In the genomic region with DNA sequence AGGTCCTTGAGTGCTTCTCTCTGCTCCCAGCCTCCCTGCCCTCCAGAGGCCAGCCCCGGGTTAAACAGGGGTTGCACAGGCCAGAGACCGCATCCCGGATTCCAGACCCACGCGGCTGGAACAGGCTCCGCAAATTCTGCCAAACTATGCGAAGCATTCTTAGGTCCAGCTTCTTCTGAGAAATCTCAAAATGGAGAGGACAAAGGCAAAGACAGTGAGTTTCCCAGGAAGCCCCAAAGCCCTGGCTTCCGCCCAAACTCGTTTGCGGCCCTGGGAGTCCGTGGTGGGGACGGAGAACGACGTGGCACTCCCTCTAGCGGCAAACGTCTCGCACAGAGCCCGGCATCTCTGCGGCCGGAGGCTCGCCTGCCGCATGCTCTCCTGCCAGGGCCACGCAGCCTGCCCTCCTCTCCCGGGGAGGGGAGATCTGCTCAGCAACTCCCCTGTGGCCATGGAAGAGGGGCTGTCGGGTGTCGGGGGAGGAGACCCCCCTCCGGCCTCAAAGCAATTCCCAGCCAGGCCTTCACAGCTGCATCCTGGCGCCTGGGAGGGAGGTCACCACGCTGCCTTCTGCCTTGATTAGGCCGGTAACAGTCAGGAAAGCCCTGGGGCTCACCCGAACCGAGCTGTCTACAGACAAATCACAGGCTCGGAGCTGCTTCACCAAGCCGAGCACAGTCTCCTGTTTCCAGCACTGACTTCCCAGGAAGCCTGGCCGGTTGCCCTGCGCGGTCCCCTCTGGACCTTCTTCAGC, we compare ENCODE assay signal across 8 cellular contexts. TPM values are rescaled to one million over a fixed set of nuclear protein-coding genes. Genes with fewer than 3 reads are reported as not detected.
A peak's percentile ranks its signal among the peaks of the same experiment; 100 is the strongest.
DNase-seq lines count a peak whose midpoint lies in the region; ATAC-seq and TF ChIP-seq lines count a peak whose summit lies in the region.

No MANE protein-coding gene starts in this region.

- no peak overlapping the region for H3K4me3 ChIP-seq in CD4-positive, CD25-positive, alpha-beta regulatory T cell (ENCODE audit: low read depth, low read length)
- H3K4me3 ChIP-seq in OCI-LY7 (ENCODE audit: low read depth, low read length, poor library complexity, severe bottlenecking) (no peak overlapping the region), heart left ventricle (peak overlapping the region in 6 of 12 donors; percentile 8 to 44 (median 18))

- H3K9me2 ChIP-seq in OCI-LY7 (ENCODE audit: insufficient read depth, low read length): no peaks in the 10 kb centered on the region

- no peaks in the 10 kb centered on the region for H3K4me1 ChIP-seq in CD4-positive, CD25-positive, alpha-beta regulatory T cell (ENCODE audit: control insufficient read depth, insufficient read depth, low read length, poor library complexity, severe bottlenecking)
- H3K4me1 ChIP-seq in OCI-LY7 (ENCODE audit: insufficient read depth, low read length, poor library complexity, severe bottlenecking) (no peaks in the 10 kb centered on the region), heart left ventricle (peaks cover 0 to 19% (median 7%) of the 10 kb centered on the region in 12 donors)

- H3K4me1 Mint-ChIP-seq in CD4-positive, CD25-positive, alpha-beta regulatory T cell: no peaks in the 10 kb centered on the region
- H3K4me1 Mint-ChIP-seq in activated naive CD4-positive, alpha-beta T cell treated with anti-CD3 and anti-CD28 coated beads for 36 hours (ENCODE audit: low read depth): no peaks in the 10 kb centered on the region

- H3K36me3 ChIP-seq in CD4-positive, CD25-positive, alpha-beta regulatory T cell (ENCODE audit: control insufficient read depth, insufficient read depth, low read length): no peaks in the 10 kb centered on the region
- H3K36me3 ChIP-seq in OCI-LY7 (ENCODE audit: insufficient read depth, low read length) (no peaks in the 10 kb centered on the region), heart left ventricle (no peaks in the 10 kb centered on the region)

- H3K4me3 Mint-ChIP-seq in CD4-positive, CD25-positive, alpha-beta regulatory T cell: no peak overlapping the region
- no peak overlapping the region for H3K4me3 Mint-ChIP-seq in activated naive CD4-positive, alpha-beta T cell treated with anti-CD3 and anti-CD28 coated beads for 36 hours

- POLR2A ChIA-PET in OCI-LY7 (lab: Charles Lee): interaction anchor here (0.6 kb wide), 1 partner anchor 1643 kb away, joined by 3 read pairs; no protein-coding TSS in a partner anchor

- CTCF ChIA-PET in OCI-LY7 (lab: Charles Lee; ENCODE audit: unreplicated experiment): no interaction called here
- CTCF ChIA-PET in activated naive CD4-positive, alpha-beta T cell treated with anti-CD3 and anti-CD28 coated beads for 36 hours (lab: Charles Lee): interaction anchor here (0.5 to 2.5 kb wide), 11 partner anchors 9 to 90 kb away, joined by 3 to 12 read pairs (median 3); no protein-coding TSS in a partner anchor

- H3K27ac Mint-ChIP-seq in CD4-positive, CD25-positive, alpha-beta regulatory T cell: no peak overlapping the region
- H3K27ac Mint-ChIP-seq in activated naive CD4-positive, alpha-beta T cell treated with anti-CD3 and anti-CD28 coated beads for 36 hours: no peak overlapping the region

- intact Hi-C loops in OCI-LY7 (cut with micrococcal nuclease; ENCODE audit: unreplicated experiment) (no loop called here), heart left ventricle (cut with DNase I) (loop anchor here in 5 of 10 donors (2.0 to 10.0 kb wide), 5 partner anchors 447 to 997 kb away; no protein-coding TSS in a partner anchor), posterior cingulate gyrus (cut with DNase I) (no loop called here)
- intact Hi-C loops in activated naive CD4-positive, alpha-beta T cell treated with anti-CD3 and anti-CD28 coated beads for 36 hours (cut with micrococcal nuclease): loop anchor here (1.0 to 5.0 kb wide), 2 partner anchors 152 to 449 kb away; no protein-coding TSS in a partner anchor

- no peaks in the 10 kb centered on the region for H4K20me1 ChIP-seq in OCI-LY7 (ENCODE audit: insufficient read depth, low read length)

- H2AFZ ChIP-seq in OCI-LY7 (ENCODE audit: low read length): no peak overlapping the region

- peaks cover 0 to 2% (median 0%) of the 10 kb centered on the region in 7 donors for H3K9me3 Mint-ChIP-seq in CD4-positive, CD25-positive, alpha-beta regulatory T cell
- no peaks in the 10 kb centered on the region for H3K9me3 Mint-ChIP-seq in activated naive CD4-positive, alpha-beta T cell treated with anti-CD3 and anti-CD28 coated beads for 36 hours

- no peak overlapping the region for H3K27ac ChIP-seq in CD4-positive, CD25-positive, alpha-beta regulatory T cell (ENCODE audit: insufficient read depth, low read length, poor library complexity, severe bottlenecking)
- H3K27ac ChIP-seq in OCI-LY7 (ENCODE audit: low read depth, low read length, poor library complexity, severe bottlenecking): no peak overlapping the region
- peak overlapping the region in 11 of 12 donors; percentile 7 to 67 (median 42) for H3K27ac ChIP-seq in heart left ventricle

- H3K36me3 Mint-ChIP-seq in CD4-positive, CD25-positive, alpha-beta regulatory T cell: no peaks in the 10 kb centered on the region
- no peaks in the 10 kb centered on the region for H3K36me3 Mint-ChIP-seq in activated naive CD4-positive, alpha-beta T cell treated with anti-CD3 and anti-CD28 coated beads for 36 hours (ENCODE audit: low read depth)

- ATAC-seq in CD4-positive, CD25-positive, alpha-beta regulatory T cell (ENCODE audit: low read depth in 2 of 2): peak in 1 of 2 donors; percentile 53
- ATAC-seq in HG03159 (IDR thresholded peaks at IDR 0.05; ENCODE audit: unreplicated experiment) (peak; percentile 92), heart left ventricle (peak; percentile 91 to 97 (median 94))

- H3K9me3 ChIP-seq in CD4-positive, CD25-positive, alpha-beta regulatory T cell (ENCODE audit: control insufficient read depth in 2 of 2, low read length in 2 of 2): no peaks in the 10 kb centered on the region
- H3K9me3 ChIP-seq in OCI-LY7 (ENCODE audit: low read length): no peaks in the 10 kb centered on the region
- H3K9me3 ChIP-seq in heart left ventricle: no peaks in the 10 kb centered on the region

- no peaks in the 10 kb centered on the region for H3K79me2 ChIP-seq in OCI-LY7 (ENCODE audit: insufficient read depth, low read depth, low read length)

- BruUV-seq in OCI-LY7 (replicated peaks; lab: Mats Ljungman, UMichigan): no TSS peak

- peaks cover 8% of the 10 kb centered on the region for H3K27me3 Mint-ChIP-seq in CD4-positive, CD25-positive, alpha-beta regulatory T cell
- peaks cover 25% of the 10 kb centered on the region for H3K27me3 Mint-ChIP-seq in activated naive CD4-positive, alpha-beta T cell treated with anti-CD3 and anti-CD28 coated beads for 36 hours (ENCODE audit: low read depth)

- peak in 2 of 3 donors; percentile 15 to 52 for DNase-seq in CD4-positive, CD25-positive, alpha-beta regulatory T cell
- DNase-seq in GM19238 (ENCODE audit: insufficient read length, low spot score) (peak; percentile 87), OCI-LY7 (ENCODE audit: low spot score) (peak; percentile 18), heart left ventricle (peak; percentile 85 to 92 (median 88)), posterior cingulate gyrus (peak; percentile 59 to 97 (median 84)), NCI-H128 (lab: John Stamatoyannopoulos, UW; ENCODE audit: unreplicated experiment) (no peak)
- DNase-seq in activated naive CD4-positive, alpha-beta T cell treated with anti-CD3 and anti-CD28 coated beads for 36 hours: peak; percentile 78

- no peak for TF ChIP-seq POLR2A in heart left ventricle (IDR thresholded peaks at IDR 0.05)

- 13 to 20% (median 15%) methylated on average over 28 to 37 of the region's 37 CpGs for WGBS in heart left ventricle, 4 donors

- H3K27me3 ChIP-seq in CD4-positive, CD25-positive, alpha-beta regulatory T cell (ENCODE audit: control insufficient read depth, insufficient read depth, low read length): no peaks in the 10 kb centered on the region
- H3K27me3 ChIP-seq in heart left ventricle: peaks cover 0 to 25% (median 0%) of the 10 kb centered on the region in 9 donors

- TF ChIP-seq CTCF in OCI-LY7 (conservative IDR thresholded peaks at IDR 0.05; ENCODE audit: low read length) (peak; percentile 70), heart left ventricle (IDR thresholded peaks at IDR 0.05) (peak; percentile 77 to 94 (median 84))

- H3K4me2 ChIP-seq in OCI-LY7 (ENCODE audit: low read length): no peak overlapping the region

RNA-seq across cellular contexts. Expression of gene KLHL29, which starts 33.4 kb away (rescaled TPM):
- 1.3 TPM for total RNA-seq in CD4-positive, CD25-positive, alpha-beta regulatory T cell
- under 1 TPM; 0.09 to 0.31 (median 0.20) TPM for polyA plus RNA-seq in CD4-positive, CD25-positive, alpha-beta regulatory T cell
- total RNA-seq in OCI-LY7 (2014; rRNA removed; shearing (Covaris generic)): 0.49 and 0.66 TPM in 2 replicates
- total RNA-seq in OCI-LY7 (2022) (0.23 and 0.31 TPM in 2 replicates), heart left ventricle (1 to 10 TPM in 6 of 9 donors, under 1 TPM in 3; 0.74 to 2.7 (median 1.1) TPM)
- 1 to 10 TPM; 2.4 to 2.9 TPM for total RNA-seq in activated naive CD4-positive, alpha-beta T cell treated with anti-CD3 and anti-CD28 coated beads for 36 hours
- polyA plus RNA-seq in heart left ventricle: 1 to 10 TPM; 1.1 to 1.4 TPM

Comparison
In these comparisons a context has a peak if more than half of its experiments do, and no peak if none do; other contexts are left out.
1. H3K27ac ChIP-seq: peak in heart left ventricle (11 of 12); none in CD4-positive, CD25-positive, alpha-beta regulatory T cell (single experiment) and OCI-LY7 (single experiment).